ENCODE assay signal across 1 cellular context in genomic region chr2:75596784-75597183, GRCh38.
TF ChIP-seq lines count a peak whose summit lies in the region.

No MANE protein-coding gene starts in this region.

TF ChIP-seq in A549, 52 proteins besides CTCF, POLR2A, EP300 and RAD21 (continued from another document):
- TF ChIP-seq REST (IDR thresholded peaks at IDR 0.05): no peak
- TF ChIP-seq CBX2 (IDR thresholded peaks at IDR 0.05; ENCODE audit: borderline replicate concordance, low read depth): no peak
- TF ChIP-seq GATA3 (IDR thresholded peaks at IDR 0.05; ENCODE audit: borderline replicate concordance): no peak
- no peak for TF ChIP-seq SREBF2 (IDR thresholded peaks at IDR 0.05)
- TF ChIP-seq HOXB5 (CRISPR knock-in tag; IDR thresholded peaks at IDR 0.05): no peak
- TF ChIP-seq CBX8 (IDR thresholded peaks at IDR 0.05): no peak
- TF ChIP-seq FOSB (CRISPR knock-in tag; IDR thresholded peaks at IDR 0.05): no peak
- TF ChIP-seq JUNB (IDR thresholded peaks at IDR 0.05): 0 out of 2 replicates have a peak, but pooled peaks have one; percentile 9
- TF ChIP-seq FOSL2 (IDR thresholded peaks at IDR 0.05): no peak
- 0 out of 2 replicates have a peak, but pooled peaks have one; percentile 45 for TF ChIP-seq FOSL2 (CRISPR knock-in tag; IDR thresholded peaks at IDR 0.05)
- no peak for TF ChIP-seq CEBPB (IDR thresholded peaks at IDR 0.05)
- no peak for TF ChIP-seq PBX3 (IDR thresholded peaks at IDR 0.05)
- TF ChIP-seq USF2 (IDR thresholded peaks at IDR 0.05): no peak
- TF ChIP-seq BCL3 (IDR thresholded peaks at IDR 0.05): no peak
- TF ChIP-seq NFE2L2 (conservative IDR thresholded peaks at IDR 0.05; ENCODE audit: low read length): no peak
- TF ChIP-seq ZNF302 (CRISPR knock-in tag; IDR thresholded peaks at IDR 0.05): no peak
- no peak for TF ChIP-seq EHF (CRISPR knock-in tag; IDR thresholded peaks at IDR 0.05)
